15 cellular contexts compared by ENCODE assay signal in the genomic region with DNA sequence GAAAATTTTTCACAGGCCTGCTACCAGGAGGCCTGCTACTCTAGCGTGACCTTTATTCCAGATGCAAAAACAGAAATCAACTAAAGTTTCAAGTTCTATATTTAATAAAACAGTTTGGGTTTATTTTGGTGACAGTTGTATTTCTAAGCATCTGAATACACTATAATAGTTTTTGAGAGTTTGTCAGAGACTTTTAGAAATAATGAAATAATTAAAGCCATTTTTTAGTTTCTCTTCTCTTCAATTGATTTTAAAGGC.
"Had no signal": no experiment of that assay in that cellular context is flagged by ENCODE, and none has a peak within 500 bp of the region (broad histone marks: within the 10 kb centered on the region; RNA-seq: fewer than 3 reads in every experiment).

No MANE protein-coding gene starts in this region.

- H3K9me3 ChIP-seq: adrenal gland, sigmoid colon, thoracic aorta, uterus had no signal

- H3K4me1 ChIP-seq: sigmoid colon, uterus had no signal

- DNase-seq: activated CD4-positive, alpha-beta T cell treated with anti-CD3 and anti-CD28 coated beads for 48 hours; activated naive CD4-positive, alpha-beta T cell treated with anti-CD3 and anti-CD28 coated beads, Interleukin-2, amount 10 ng/mL, durations not matched to agents 7 days and 5 days; adrenal gland; central memory CD4-positive, alpha-beta T cell; effector memory CD8-positive, alpha-beta T cell; hippocampal formation; naive B cell; sigmoid colon; stimulated activated CD4-positive, alpha-beta T cell treated with anti-CD3 and anti-CD28 coated beads, Interleukin-15, amount 100 ng/mL, for 24 hours; stimulated activated CD4-positive, alpha-beta T cell treated with anti-CD3 and anti-CD28 coated beads, Interleukin-4, amount 100 ng/mL, for 24 hours; T-helper 17 cell; uterus had no signal

- H3K27ac ChIP-seq: adrenal gland, epithelial cell of prostate, sigmoid colon, thoracic aorta, uterus had no signal

- H3K4me3 ChIP-seq: adrenal gland, sigmoid colon, thoracic aorta, uterus had no signal

- ATAC-seq: effector memory CD8-positive, alpha-beta T cell; T-helper 17 cell; WTC11 had no signal

- H3K36me3 ChIP-seq: adrenal gland, sigmoid colon, thoracic aorta, uterus had no signal

- H3K27me3 ChIP-seq: adrenal gland, sigmoid colon, uterus had no signal
